11 cellular contexts compared by ENCODE assay signal in genomic region chr11:132300283-132300682, GRCh38.
DNase-seq lines count a peak whose midpoint lies in the region; ATAC-seq and TF ChIP-seq lines count a peak whose summit lies in the region.
"Had no signal": no experiment of that assay in that cellular context is flagged by ENCODE, and none has a peak within 500 bp of the region (broad histone marks: within the 10 kb centered on the region; RNA-seq: fewer than 3 reads in every experiment).

No MANE protein-coding gene starts in this region.

- peak; percentile 35 for DNase-seq in AG20443 (ENCODE audit: low spot score)
- DNase-seq in PC-9, result no peak
- peak; percentile 18 for DNase-seq in hepatocyte (ENCODE audit: low spot score)
- DNase-seq in activated naive CD4-positive, alpha-beta T cell treated with anti-CD3 and anti-CD28 coated beads, Interleukin-2, amount 10 ng/mL, durations not matched to agents 7 days and 5 days, result no peak
- DNase-seq in NCI-H2081 treated with DMSO at 0.1 percent for 48 hours (lab: John Stamatoyannopoulos, UW), result no peak
- no peak for DNase-seq in activated CD4-positive, alpha-beta T cell treated with anti-CD3 and anti-CD28 coated beads, Interleukin-2, amount 50 U/mL, for 4 hours
- DNase-seq: activated CD8-positive, alpha-beta memory T cell treated with anti-CD3 and anti-CD28 coated beads for 24 hours; GDM1 had no signal

- TF ChIP-seq CTCF in PC-9 (conservative IDR thresholded peaks at IDR 0.05) (peak; percentile 32; the same call in 1 of the 2 replicates), hepatocyte (IDR thresholded peaks at IDR 0.05; ENCODE audit: poor library complexity) (peak; percentile 28)

- H3K27ac ChIP-seq in PC-9, result no peak overlapping the region
- no peak overlapping the region for H3K27ac ChIP-seq in hepatocyte
- H3K27ac ChIP-seq: RWPE1 had no signal

- no peak overlapping the region for H3K4me3 Mint-ChIP-seq in activated naive CD4-positive, alpha-beta T cell treated with anti-CD3 and anti-CD28 coated beads, Interleukin-2, amount 10 ng/mL, durations not matched to agents 7 days and 5 days

- H3K4me1 ChIP-seq in PC-9 (replicated peaks; ENCODE audit: insufficient read depth) (no peaks in the 10 kb centered on the region), hepatocyte (ENCODE audit: insufficient read depth) (no peaks in the 10 kb centered on the region)

- H3K4me1 Mint-ChIP-seq in activated naive CD4-positive, alpha-beta T cell treated with anti-CD3 and anti-CD28 coated beads, Interleukin-2, amount 10 ng/mL, durations not matched to agents 7 days and 5 days, result no peaks in the 10 kb centered on the region

- no peak overlapping the region for H3K27ac Mint-ChIP-seq in activated naive CD4-positive, alpha-beta T cell treated with anti-CD3 and anti-CD28 coated beads, Interleukin-2, amount 10 ng/mL, durations not matched to agents 7 days and 5 days

- H4K20me1 ChIP-seq in PC-9 (ENCODE audit: insufficient read depth) (no peaks in the 10 kb centered on the region), hepatocyte (ENCODE audit: insufficient read depth, poor library complexity, severe bottlenecking) (no peaks in the 10 kb centered on the region)

- ATAC-seq in GM18867 (IDR thresholded peaks at IDR 0.05; ENCODE audit: unreplicated experiment) (peak; percentile 89), HG03457 (IDR thresholded peaks at IDR 0.05; ENCODE audit: unreplicated experiment) (no peak)

- no peaks in the 10 kb centered on the region for H3F3A ChIP-seq in PC-9 (ENCODE audit: insufficient read depth, low read depth)

- WGBS in hepatocyte (ENCODE audit: low lambda C conversion rate, missing lambda C conversion rate), result 60% methylated on average over 5 of the region's 5 CpGs

- peaks cover 5% of the 10 kb centered on the region for H3K9me3 Mint-ChIP-seq in activated naive CD4-positive, alpha-beta T cell treated with anti-CD3 and anti-CD28 coated beads, Interleukin-2, amount 10 ng/mL, durations not matched to agents 7 days and 5 days

- intact Hi-C loops in PC-9 (cut with micrococcal nuclease; ENCODE audit: unreplicated experiment), result no loop called here

- H2AFZ ChIP-seq in PC-9, result no peak overlapping the region
- no peak overlapping the region for H2AFZ ChIP-seq in hepatocyte

- H3K9me2 ChIP-seq in PC-9 (ENCODE audit: insufficient read depth) (no peaks in the 10 kb centered on the region), hepatocyte (replicated peaks; ENCODE audit: insufficient read depth) (no peaks in the 10 kb centered on the region)

- H3K27me3 ChIP-seq in PC-9 (ENCODE audit: insufficient read depth, low read depth) (no peaks in the 10 kb centered on the region), hepatocyte (no peaks in the 10 kb centered on the region)

- H3K27me3 Mint-ChIP-seq in activated naive CD4-positive, alpha-beta T cell treated with anti-CD3 and anti-CD28 coated beads, Interleukin-2, amount 10 ng/mL, durations not matched to agents 7 days and 5 days, result no peaks in the 10 kb centered on the region

- BruUV-seq in PC-9 (replicated peaks; lab: Mats Ljungman, UMichigan), result no TSS peak

- H3K4me3 ChIP-seq in PC-9 (no peak overlapping the region), hepatocyte (no peak overlapping the region)

- H3K79me2 ChIP-seq in PC-9 (ENCODE audit: low read depth), result no peaks in the 10 kb centered on the region
- no peaks in the 10 kb centered on the region for H3K79me2 ChIP-seq in hepatocyte

- H3K36me3 Mint-ChIP-seq in activated naive CD4-positive, alpha-beta T cell treated with anti-CD3 and anti-CD28 coated beads, Interleukin-2, amount 10 ng/mL, durations not matched to agents 7 days and 5 days, result no peaks in the 10 kb centered on the region

- CTCF ChIA-PET in PC-9 (lab: Charles Lee), result no interaction called here
- CTCF ChIA-PET in activated naive CD4-positive, alpha-beta T cell treated with anti-CD3 and anti-CD28 coated beads, Interleukin-2, amount 10 ng/mL, durations not matched to agents 7 days and 5 days (lab: Charles Lee), result no interaction called here

- H3K9me3 ChIP-seq in PC-9 (ENCODE audit: insufficient read depth, low read depth) (no peaks in the 10 kb centered on the region), hepatocyte (ENCODE audit: low read depth) (no peaks in the 10 kb centered on the region)

- POLR2A ChIA-PET in PC-9 (lab: Charles Lee; ENCODE audit: unreplicated experiment), result no interaction called here

- H3K4me2 ChIP-seq in PC-9, result no peak overlapping the region
- H3K4me2 ChIP-seq in hepatocyte, result no peak overlapping the region

- no peaks in the 10 kb centered on the region for H3K36me3 ChIP-seq in PC-9 (ENCODE audit: low read depth)
- no peaks in the 10 kb centered on the region for H3K36me3 ChIP-seq in hepatocyte (replicated peaks; ENCODE audit: insufficient read depth, low read depth)

Comparison
In these comparisons a context has a peak if more than half of its experiments do, and no peak if none do; other contexts are left out.
1. DNase-seq: peak in AG20443 (single experiment) and hepatocyte (single experiment); none in PC-9 (0 of 2), activated naive CD4-positive, alpha-beta T cell treated with anti-CD3 and anti-CD28 coated beads, Interleukin-2, amount 10 ng/mL, durations not matched to agents 7 days and 5 days (single experiment), NCI-H2081 treated with DMSO at 0.1 percent for 48 hours (single experiment) and activated CD4-positive, alpha-beta T cell treated with anti-CD3 and anti-CD28 coated beads, Interleukin-2, amount 50 U/mL, for 4 hours (0 of 2).